In the genomic region with DNA sequence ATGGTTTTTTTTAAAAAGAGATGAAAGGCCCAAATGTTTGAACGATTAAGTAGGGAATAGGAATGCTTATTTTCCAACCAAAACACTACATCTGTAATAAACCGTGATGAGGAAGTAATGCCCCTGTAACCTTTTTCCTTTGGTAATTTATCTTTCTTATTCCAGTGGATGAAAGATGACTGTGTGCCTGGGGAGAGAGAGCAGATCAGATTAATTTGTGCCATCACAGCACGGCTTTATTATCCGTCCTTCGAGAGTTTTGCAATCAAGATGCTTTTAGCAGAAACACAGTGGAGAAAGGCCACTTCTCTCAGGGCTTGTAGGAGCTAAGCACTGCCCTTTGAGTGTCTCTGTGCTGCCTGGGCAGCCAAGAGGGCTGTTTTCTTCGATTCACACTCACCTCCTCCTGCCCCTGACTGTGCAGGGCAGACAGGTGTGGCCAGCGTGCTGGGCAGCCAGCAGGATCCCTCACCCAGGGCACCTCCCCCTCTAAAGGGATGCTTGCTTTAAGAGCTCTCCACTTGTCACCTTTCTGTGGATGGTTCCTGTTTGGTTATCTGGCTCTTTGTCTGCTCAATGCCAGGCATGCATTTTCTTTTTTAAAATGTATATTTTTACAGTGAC, we compare ENCODE assay signal across 17 cellular contexts.
DNase-seq lines count a peak whose midpoint lies in the region; ATAC-seq and TF ChIP-seq lines count a peak whose summit lies in the region.
"Had no signal": no experiment of that assay in that cellular context is flagged by ENCODE, and none has a peak within 500 bp of the region (broad histone marks: within the 10 kb centered on the region; RNA-seq: fewer than 3 reads in every experiment).

No MANE protein-coding gene starts in this region.

- H3K4me1 ChIP-seq in A673 (ENCODE audit: insufficient read depth, low read length, poor library complexity, severe bottlenecking), result peaks cover 31% of the 10 kb centered on the region
- H3K4me1 ChIP-seq: tibial artery had no signal

- no peaks in the 10 kb centered on the region for H3K36me3 ChIP-seq in A673 (ENCODE audit: insufficient read depth, low read length, poor library complexity, severe bottlenecking)
- H3K36me3 ChIP-seq: tibial artery had no signal

- TF ChIP-seq CTCF in choroid plexus epithelial cell (conservative IDR thresholded peaks at IDR 0.05; ENCODE audit: low read depth, low read length) (no peak), A673 (conservative IDR thresholded peaks at IDR 0.05; ENCODE audit: low read depth, low read length) (no peak)

- intact Hi-C loops in A673 (cut with micrococcal nuclease; ENCODE audit: unreplicated experiment), result no loop called here

- H3K27me3 ChIP-seq in A673 (replicated peaks; ENCODE audit: insufficient read depth, low read depth, low read length, poor library complexity), result no peaks in the 10 kb centered on the region
- H3K27me3 ChIP-seq: tibial artery had no signal

- no peak overlapping the region for H3K27ac ChIP-seq in A673 (ENCODE audit: low read depth, low read length, poor library complexity, severe bottlenecking)
- H3K27ac ChIP-seq: tibial artery had no signal

- H3K4me3 ChIP-seq in choroid plexus epithelial cell (ENCODE audit: low read depth, low read length) (no peak overlapping the region), skeletal muscle cell (ENCODE audit: low read depth, low read length) (no peak overlapping the region), A673 (ENCODE audit: low read depth, low read length, poor library complexity, severe bottlenecking) (no peak overlapping the region)
- H3K4me3 ChIP-seq: skin epidermis, tibial artery had no signal

- no peak for ATAC-seq in HG03439 (IDR thresholded peaks at IDR 0.05; ENCODE audit: unreplicated experiment)

- DNase-seq in NCI-H146 (lab: John Stamatoyannopoulos, UW) (peak; percentile 41), NCI-H146 treated with DMSO at 0.1 percent for 48 hours (lab: John Stamatoyannopoulos, UW; ENCODE audit: unreplicated experiment) (no peak), NCI-H748 treated with DMSO at 0.1 percent for 48 hours (lab: John Stamatoyannopoulos, UW) (peak; percentile 6), choroid plexus epithelial cell (ENCODE audit: low read depth) (peak; percentile 50), skeletal muscle cell (ENCODE audit: low read depth) (peak; percentile 48), A673 (ENCODE audit: low spot score) (no peak), CD1c-positive myeloid dendritic cell (ENCODE audit: extremely low spot score) (no peak)
- DNase-seq: ACHN, DMS153, GOT3, left cardiac atrium, naive B cell, NCI-H2081 treated with DMSO at 0.1 percent for 48 hours, T1000, tibial artery had no signal

- CTCF ChIA-PET in A673 (lab: Charles Lee), result no interaction called here

- H3K9me3 ChIP-seq in A673 (ENCODE audit: low read depth, low read length, poor library complexity, severe bottlenecking), result no peaks in the 10 kb centered on the region
- H3K9me3 ChIP-seq: tibial artery had no signal

- POLR2A ChIA-PET in A673 (lab: Charles Lee; ENCODE audit: low non-redundant PET), result no interaction called here

- BruUV-seq in A673 (replicated peaks; lab: Mats Ljungman, UMichigan), result no TSS peak

Comparison
In these comparisons a context has a peak if more than half of its experiments do, and no peak if none do; other contexts are left out.
1. DNase-seq: peak in NCI-H146 (single experiment), NCI-H748 treated with DMSO at 0.1 percent for 48 hours (single experiment), choroid plexus epithelial cell (single experiment) and skeletal muscle cell (single experiment); none in NCI-H146 treated with DMSO at 0.1 percent for 48 hours (single experiment), A673 (single experiment) and CD1c-positive myeloid dendritic cell (single experiment).